1 cellular context compared by ENCODE assay signal in genomic region chr2:82857952-82858351, GRCh38.
TF ChIP-seq lines count a peak whose summit lies in the region.

No MANE protein-coding gene starts in this region.

TF ChIP-seq in GM23338, 12 proteins besides CTCF, POLR2A, EP300 and RAD21 (continued from another document):
- TF ChIP-seq ZNF462 (CRISPR knock-in tag; IDR thresholded peaks at IDR 0.05) (no peak), JUNB (IDR thresholded peaks at IDR 0.05; ENCODE audit: unreplicated experiment) (no peak), POLR2AphosphoS5 (IDR thresholded peaks at IDR 0.05; ENCODE audit: low read depth) (no peak), STAT1 (IDR thresholded peaks at IDR 0.05; ENCODE audit: unreplicated experiment) (no peak), EZH2 (IDR thresholded peaks at IDR 0.05; ENCODE audit: low read depth, unreplicated experiment) (no peak), ZNF114 (CRISPR knock-in tag; IDR thresholded peaks at IDR 0.05) (no peak)
